In genomic region chr1:52366517-52366827, GRCh38 we compare ENCODE assay signal across 8 cellular contexts. TPM values are rescaled to one million over a fixed set of nuclear protein-coding genes. Genes with fewer than 3 reads are reported as not detected.
A peak's percentile ranks its signal among the peaks of the same experiment; 100 is the strongest.
DNase-seq lines count a peak whose midpoint lies in the region; ATAC-seq and TF ChIP-seq lines count a peak whose summit lies in the region.

No MANE protein-coding gene starts in this region.

- POLR2A ChIA-PET in AG04450 (lab: Yijun Ruan, JAX), result interaction anchor here (0.6 to 1.0 kb wide), 4 partner anchors 23 to 311 kb away, joined by 3 to 6 read pairs (median 3); partner anchors contain the start of genes ORC1 and PRPF38A

- no peak for DNase-seq in AG04450 (ENCODE audit: low read depth, low spot score)
- no peak for DNase-seq in HL-60 (ENCODE audit: low read depth in 1 of 2, low spot score in 1 of 2)
- DNase-seq in cardiac fibroblast (ENCODE audit: low read depth in 2 of 2), result no peak
- no peak for DNase-seq in AML-193 (lab: John Stamatoyannopoulos, UW)
- DNase-seq in NCI-H2029 treated with DMSO at 0.1 percent for 48 hours (lab: John Stamatoyannopoulos, UW), result no peak
- DNase-seq in NCI-H1436 treated with DMSO at 0.1 percent for 48 hours (lab: John Stamatoyannopoulos, UW), result no peak

- CTCF ChIA-PET in AG04450 (lab: Charles Lee), result interaction anchor here (1.4 kb wide), 1 partner anchor 320 kb away, joined by 6 read pairs; no protein-coding TSS in a partner anchor

- peaks cover 6 to 20% of the 10 kb centered on the region in 2 donors for H3K4me1 ChIP-seq in muscle layer of duodenum (ENCODE audit: control insufficient read depth in 1 of 2, insufficient read depth in 2 of 2, low read length in 2 of 2)

- H3K27ac ChIP-seq in AG04450 (ENCODE audit: low read depth, low read length), result no peak overlapping the region
- peak overlapping the region; percentile 82 for H3K27ac ChIP-seq in HL-60 (replicated peaks)
- no peak overlapping the region for H3K27ac ChIP-seq in muscle layer of duodenum (ENCODE audit: low read length)

- no peak for ATAC-seq in HG02852 (IDR thresholded peaks at IDR 0.05; ENCODE audit: unreplicated experiment)

- H3K36me3 ChIP-seq in muscle layer of duodenum (ENCODE audit: control insufficient read depth in 1 of 2, insufficient read depth in 2 of 2, low read length in 2 of 2), result peaks cover 10 to 16% of the 10 kb centered on the region in 2 donors

- H3K9me3 ChIP-seq in AG04450 (ENCODE audit: control insufficient read depth, insufficient read depth, low read length) (no peaks in the 10 kb centered on the region; the same call in 1 of the 2 replicates), muscle layer of duodenum (ENCODE audit: control insufficient read depth in 1 of 2, low read length in 2 of 2) (no peaks in the 10 kb centered on the region)

- H3K27me3 ChIP-seq in AG04450 (ENCODE audit: control insufficient read depth, insufficient read depth, low read length) (no peaks in the 10 kb centered on the region), HL-60 (ENCODE audit: insufficient read depth, poor library complexity, severe bottlenecking) (no peaks in the 10 kb centered on the region), muscle layer of duodenum (ENCODE audit: low read depth, low read length) (no peaks in the 10 kb centered on the region)

- TF ChIP-seq CTCF in AG04450 (IDR thresholded peaks at IDR 0.05; ENCODE audit: low read depth, low read length), result no peak
- TF ChIP-seq CTCF in HL-60 (IDR thresholded peaks at IDR 0.05; ENCODE audit: insufficient read depth, low read length), result no peak
- TF ChIP-seq CTCF in cardiac fibroblast (IDR thresholded peaks at IDR 0.05; ENCODE audit: low read depth, low read length), result no peak

- H3K4me3 ChIP-seq in AG04450 (ENCODE audit: low read depth, low read length) (peak overlapping the region; percentile 90), HL-60 (replicated peaks; ENCODE audit: insufficient read depth, low read length) (peak overlapping the region; percentile 93), cardiac fibroblast (replicated peaks in 1 of 2; ENCODE audit: low read depth in 2 of 2, low read length in 2 of 2) (peak overlapping the region; percentile 75 to 95), muscle layer of duodenum (ENCODE audit: low read depth in 1 of 2, low read length in 2 of 2) (peak overlapping the region; percentile 82 to 95)

RNA-seq across cellular contexts. Expression of gene CC2D1B, which starts 0.5 kb away (rescaled TPM):
- polyA plus RNA-seq in AG04450 (2011; rRNA removed), result 9.7 and 11.7 TPM in 2 replicates
- 14.2 and 18.5 TPM in 2 replicates for polyA minus RNA-seq in AG04450 (2011; rRNA and poly(A)+ RNA removed)

RNA-seq across cellular contexts. Expression of gene ORC1, which starts 37.8 kb away (rescaled TPM):
- polyA plus RNA-seq in AG04450 (2011; rRNA removed), result 2.1 and 2.3 TPM in 2 replicates
- polyA minus RNA-seq in AG04450 (2011; rRNA and poly(A)+ RNA removed), result 2.6 and 3.5 TPM in 2 replicates

RNA-seq across cellular contexts. Expression of gene PRPF38A, which starts 37.9 kb away (rescaled TPM):
- polyA plus RNA-seq in AG04450 (2011; rRNA removed), result 23.5 and 26.7 TPM in 2 replicates
- polyA minus RNA-seq in AG04450 (2011; rRNA and poly(A)+ RNA removed), result 26.4 and 35.7 TPM in 2 replicates
